ENCODE assay signal across 1 cellular context in genomic region chr1:162236622-162237021, GRCh38.
TF ChIP-seq lines count a peak whose summit lies in the region.

No MANE protein-coding gene starts in this region.

TF ChIP-seq in liver, 16 proteins besides CTCF, POLR2A, EP300 and RAD21 (continued from another document):
- no peak for TF ChIP-seq REST (IDR thresholded peaks at IDR 0.05)
- TF ChIP-seq RXRA (IDR thresholded peaks at IDR 0.05), result peak in 1 of 2 donors; percentile 42
- no peak for TF ChIP-seq FOXA2 (IDR thresholded peaks at IDR 0.05)
TF ChIP-seq in liver: peak in this region for 2.
